Comparison of ENCODE assay signal across 31 cellular contexts in genomic region chrX:96752776-96753175, GRCh38.
DNase-seq lines count a peak whose midpoint lies in the region; ATAC-seq, FAIRE-seq and TF ChIP-seq lines count a peak whose summit lies in the region.
"Had no signal": no experiment of that assay in that cellular context is flagged by ENCODE, and none has a peak within 500 bp of the region (broad histone marks: within the 10 kb centered on the region; RNA-seq: fewer than 3 reads in every experiment).

No MANE protein-coding gene starts in this region.

- ATAC-seq in GM19455 (IDR thresholded peaks at IDR 0.05; ENCODE audit: unreplicated experiment) = no peak
- ATAC-seq: right cardiac atrium; stimulated activated naive CD8-positive, alpha-beta T cell treated with anti-CD3 and anti-CD28 coated beads, Interleukin-15, Interleukin-2, amounts not matched to agents 100 U/mL and 50 U/mL, for 24 hours had no signal

- no peak for TF ChIP-seq CTCF in astrocyte (IDR thresholded peaks at IDR 0.05; ENCODE audit: insufficient read depth, low read depth, low read length)
- no peak for TF ChIP-seq CTCF in kidney (IDR thresholded peaks at IDR 0.05; ENCODE audit: borderline replicate concordance, extremely low read depth, insufficient read depth)
- no peak for TF ChIP-seq CTCF in osteoblast (IDR thresholded peaks at IDR 0.05; ENCODE audit: extremely low read depth, low read depth, low read length)
- TF ChIP-seq CTCF in glutamatergic neuron (IDR thresholded peaks at IDR 0.05; ENCODE audit: partially characterized antibody, unreplicated experiment) = no peak

- no peak overlapping the region for H3K4me3 Mint-ChIP-seq in astrocyte (ENCODE audit: unreplicated experiment)
- no peak overlapping the region for H3K4me3 Mint-ChIP-seq in glutamatergic neuron (ENCODE audit: unreplicated experiment)
- H3K4me3 Mint-ChIP-seq: CD8-positive, alpha-beta memory T cell; nephron progenitor cell had no signal

- H4K20me1 ChIP-seq in astrocyte (ENCODE audit: insufficient read depth, low read length) (no peaks in the 10 kb centered on the region), osteoblast (ENCODE audit: insufficient read depth, low read length) (no peaks in the 10 kb centered on the region)

- H3K27me3 ChIP-seq in astrocyte (ENCODE audit: insufficient read depth, low read length) (no peaks in the 10 kb centered on the region), osteoblast (ENCODE audit: insufficient read depth, low read length) (no peaks in the 10 kb centered on the region)
- H3K27me3 ChIP-seq: pancreas, Peyer's patch, SJCRH30, testis had no signal

- no peaks in the 10 kb centered on the region for H3K4me1 ChIP-seq in astrocyte (ENCODE audit: insufficient read depth, low read length)
- no peaks in the 10 kb centered on the region for H3K4me1 ChIP-seq in kidney (ENCODE audit: control insufficient read depth in 1 of 2, insufficient read depth in 1 of 2, low read depth in 1 of 2, low read length in 2 of 2)
- no peaks in the 10 kb centered on the region for H3K4me1 ChIP-seq in osteoblast (ENCODE audit: insufficient read depth, low read length)
- H3K4me1 ChIP-seq: breast epithelium, pancreas, Peyer's patch, SJCRH30, spleen, testis had no signal

- H3K9me3 ChIP-seq in astrocyte (ENCODE audit: insufficient read depth, low read depth, low read length) (no peaks in the 10 kb centered on the region), kidney (ENCODE audit: control insufficient read depth in 1 of 2, low read length in 2 of 2) (no peaks in the 10 kb centered on the region), osteoblast (ENCODE audit: low read depth, low read length) (no peaks in the 10 kb centered on the region)
- H3K9me3 ChIP-seq: breast epithelium, pancreas, Peyer's patch, SJCRH30, spleen, testis had no signal

- H3K36me3 ChIP-seq in astrocyte (ENCODE audit: insufficient read depth, low read length) (no peaks in the 10 kb centered on the region), kidney (ENCODE audit: control insufficient read depth in 1 of 2, insufficient read depth in 2 of 2, low read length in 2 of 2) (no peaks in the 10 kb centered on the region), osteoblast (ENCODE audit: insufficient read depth, low read length) (no peaks in the 10 kb centered on the region)
- H3K36me3 ChIP-seq: breast epithelium, pancreas, Peyer's patch, SJCRH30 had no signal

- peak; percentile 86 for DNase-seq in Caki2 (ENCODE audit: low read depth)
- DNase-seq in astrocyte (ENCODE audit: low read depth) = peak; percentile 6
- DNase-seq in kidney = peak; percentile 15
- DNase-seq in osteoblast (ENCODE audit: insufficient read length, low spot score, missing footprints) = peak; percentile 5
- DNase-seq in NCI-H146 (lab: John Stamatoyannopoulos, UW) = no peak
- DNase-seq in glutamatergic neuron = no peak
- DNase-seq: activated CD4-positive, alpha-beta T cell treated with anti-CD3 and anti-CD28 coated beads for 48 hours; activated CD8-positive, alpha-beta memory T cell treated with anti-CD3 and anti-CD28 coated beads for 24 hours; activated naive CD4-positive, alpha-beta T cell treated with anti-CD3 and anti-CD28 coated beads, Interleukin-2, amount 50 U/mL, for 16 hours; activated T-cell treated with anti-CD3 and anti-CD28 coated beads for 4 hours; CD8-positive, alpha-beta memory T cell; DMS153; islet precursor cell; mammary epithelial cell; NCI-H1417; NCI-H2081 treated with DMSO at 0.1 percent for 48 hours; NCI-H774; nephron progenitor cell; pancreas; Peyer's patch; right cardiac atrium; SJCRH30; spleen; stimulated activated CD4-positive, alpha-beta T cell treated with anti-CD3 and anti-CD28 coated beads, Interleukin-2, amount 100 ng/mL, for 24 hours; stimulated activated naive CD8-positive, alpha-beta T cell treated with anti-CD3 and anti-CD28 coated beads, Interleukin-15, Interleukin-2, amounts not matched to agents 100 U/mL and 50 U/mL, for 24 hours; testis had no signal

- no peak overlapping the region for H3K27ac Mint-ChIP-seq in astrocyte (ENCODE audit: unreplicated experiment)
- no peak overlapping the region for H3K27ac Mint-ChIP-seq in glutamatergic neuron (ENCODE audit: unreplicated experiment)
- H3K27ac Mint-ChIP-seq: activated T-helper 2 cell treated with anti-CD3 and anti-CD28 coated beads, Interferon-gamma antibody, Interleukin-2, Interleukin-4, amounts not matched to agents 10 μg/mL and 5 μg/mL and 100 μg/mL, durations not matched to agents 14 hours and 24 hours and 36 hours; nephron progenitor cell had no signal

- intact Hi-C loops in kidney (cut with DNase I) = no loop called here

- H3K9me3 Mint-ChIP-seq in astrocyte (ENCODE audit: unreplicated experiment) (no peaks in the 10 kb centered on the region), glutamatergic neuron (ENCODE audit: unreplicated experiment) (no peaks in the 10 kb centered on the region)
- H3K9me3 Mint-ChIP-seq: activated T-helper 2 cell treated with anti-CD3 and anti-CD28 coated beads, Interferon-gamma antibody, Interleukin-2, Interleukin-4, amounts not matched to agents 10 μg/mL and 5 μg/mL and 100 μg/mL, durations not matched to agents 14 hours and 24 hours and 36 hours; CD8-positive, alpha-beta memory T cell had no signal

- no peak overlapping the region for H3K4me2 ChIP-seq in astrocyte (ENCODE audit: low read length)
- no peak overlapping the region for H3K4me2 ChIP-seq in osteoblast (ENCODE audit: insufficient read depth, low read length)

- H3K36me3 Mint-ChIP-seq in astrocyte (ENCODE audit: low read depth, unreplicated experiment) (peaks cover 2% of the 10 kb centered on the region), glutamatergic neuron (ENCODE audit: unreplicated experiment) (no peaks in the 10 kb centered on the region)

- no peaks in the 10 kb centered on the region for H3K27me3 Mint-ChIP-seq in astrocyte (ENCODE audit: low read depth, unreplicated experiment)
- H3K27me3 Mint-ChIP-seq in glutamatergic neuron (ENCODE audit: unreplicated experiment) = no peaks in the 10 kb centered on the region
- H3K27me3 Mint-ChIP-seq: CD8-positive, alpha-beta memory T cell had no signal

- H3K79me2 ChIP-seq in astrocyte (ENCODE audit: insufficient read depth, low read length) (no peaks in the 10 kb centered on the region), osteoblast (ENCODE audit: insufficient read depth, low read length) (no peaks in the 10 kb centered on the region)

- H3K9ac ChIP-seq in astrocyte (ENCODE audit: low read length) (no peak overlapping the region), kidney (ENCODE audit: low read length in 2 of 2) (no peak overlapping the region)

- FAIRE-seq in astrocyte (lab: Jason Lieb, UNC) = no peak
- FAIRE-seq in kidney (lab: Jason Lieb, UNC) = peak; percentile 76
- FAIRE-seq: urothelium cell line had no signal

- in situ Hi-C loops in Caki2 (cut with HindIII; ENCODE audit: low pct_unique_long_range_greater_than_20kb, low sequenced_read_pairs) = no loop called here

- no peak overlapping the region for H2AFZ ChIP-seq in astrocyte (ENCODE audit: low read depth, low read length)
- H2AFZ ChIP-seq in osteoblast (ENCODE audit: low read length) = no peak overlapping the region

- H3K4me3 ChIP-seq in astrocyte (ENCODE audit: insufficient read depth, low read depth, low read length) (no peak overlapping the region), kidney (ENCODE audit: low read length in 2 of 2) (no peak overlapping the region), osteoblast (ENCODE audit: insufficient read depth, low read length) (no peak overlapping the region)
- H3K4me3 ChIP-seq: breast epithelium, pancreas, Peyer's patch, SJCRH30, spleen, testis had no signal

- H3K27ac ChIP-seq in astrocyte (ENCODE audit: low read depth, low read length) (no peak overlapping the region), kidney (ENCODE audit: low read depth in 2 of 2, low read length in 2 of 2) (no peak overlapping the region), osteoblast (ENCODE audit: low read depth, low read length) (no peak overlapping the region)
- H3K27ac ChIP-seq: breast epithelium, HL-60, pancreas, Peyer's patch, SJCRH30, spleen, testis had no signal

- H3K4me1 Mint-ChIP-seq in astrocyte (ENCODE audit: low read depth, unreplicated experiment) = no peaks in the 10 kb centered on the region
- H3K4me1 Mint-ChIP-seq in glutamatergic neuron (ENCODE audit: low read depth, unreplicated experiment) = no peaks in the 10 kb centered on the region

Comparison
In these comparisons a context has a peak if more than half of its experiments do, and no peak if none do; other contexts are left out.
1. DNase-seq: peak in Caki2 (single experiment), astrocyte (single experiment), kidney (single experiment) and osteoblast (single experiment); none in NCI-H146 (single experiment) and glutamatergic neuron (single experiment).